In genomic region chr12:119338593-119339363, GRCh38 we compare ENCODE assay signal across 21 cellular contexts. TPM values are rescaled to one million over a fixed set of nuclear protein-coding genes. Genes with fewer than 3 reads are reported as not detected.
"Had no signal": no experiment of that assay in that cellular context is flagged by ENCODE, and none has a peak within 500 bp of the region (broad histone marks: within the 10 kb centered on the region; RNA-seq: fewer than 3 reads in every experiment).

No MANE protein-coding gene starts in this region.

- H3K36me3 Mint-ChIP-seq: activated naive CD4-positive, alpha-beta T cell treated with anti-CD3 and anti-CD28 coated beads, Interleukin-2, amount 50 U/mL, for 24 hours; natural killer cell; stimulated activated naive B cell treated with anti-CD40 and anti-IgM and Interleukin-4, amounts not matched to agents 10 μg/mL and 1 μg/mL and 100 μg/mL, for 72 hours had no signal

- H3K4me1 Mint-ChIP-seq: activated naive CD4-positive, alpha-beta T cell treated with anti-CD3 and anti-CD28 coated beads, Interleukin-2, amount 50 U/mL, for 24 hours; natural killer cell; stimulated activated naive B cell treated with anti-CD40 and anti-IgM and Interleukin-4, amounts not matched to agents 10 μg/mL and 1 μg/mL and 100 μg/mL, for 72 hours had no signal

- H3K9me3 Mint-ChIP-seq: activated naive CD4-positive, alpha-beta T cell treated with anti-CD3 and anti-CD28 coated beads, Interleukin-2, amount 50 U/mL, for 24 hours had no signal

- H3K27ac Mint-ChIP-seq: activated naive CD4-positive, alpha-beta T cell treated with anti-CD3 and anti-CD28 coated beads, Interleukin-2, amount 50 U/mL, for 24 hours; natural killer cell; stimulated activated naive B cell treated with anti-CD40 and anti-IgM and Interleukin-4, amounts not matched to agents 10 μg/mL and 1 μg/mL and 100 μg/mL, for 72 hours had no signal

- DNase-seq: activated CD4-positive, alpha-beta T cell treated with anti-CD3 and anti-CD28 coated beads, Interleukin-2, amount 50 U/mL, for 1 hour; activated effector memory CD4-positive, alpha-beta T cell treated with Interleukin-2 at 50 U/mL for 16 hours; activated T-cell treated with anti-CD3 and anti-CD28 coated beads, Interleukin-2, amount 50 U/mL, for 1 hour; central memory CD4-positive, alpha-beta T cell; effector CD8-positive, alpha-beta T cell; hippocampal formation; mammary epithelial cell; natural killer cell; psoas muscle; spleen; stimulated activated CD4-positive, alpha-beta T cell treated with anti-CD3 and anti-CD28 coated beads, Interleukin-2, amount 100 ng/mL, for 24 hours; stimulated activated naive B cell treated with anti-CD40 and anti-IgM and Interleukin-4, amounts not matched to agents 10 μg/mL and 1 μg/mL and 100 μg/mL, for 72 hours had no signal

- H3K4me3 ChIP-seq: coronary artery, psoas muscle, spleen, tibial nerve, vagina had no signal

- H3K36me3 ChIP-seq: spleen, tibial nerve, vagina had no signal

- H3K9me3 ChIP-seq: psoas muscle, tibial nerve, vagina had no signal

- H3K27ac ChIP-seq: coronary artery, psoas muscle, spleen, tibial nerve, vagina had no signal

- H3K4me1 ChIP-seq: psoas muscle, spleen, tibial nerve, vagina had no signal

- H3K27me3 ChIP-seq: tibial nerve, vagina had no signal

- ATAC-seq: left lobe of liver; natural killer cell; psoas muscle; sciatic nerve; stimulated activated naive B cell treated with anti-CD40 and anti-IgM and Interleukin-4, amounts not matched to agents 10 μg/mL and 1 μg/mL and 100 μg/mL, for 72 hours had no signal

- H3K4me3 Mint-ChIP-seq: activated naive CD4-positive, alpha-beta T cell treated with anti-CD3 and anti-CD28 coated beads, Interleukin-2, amount 50 U/mL, for 24 hours; natural killer cell; stimulated activated naive B cell treated with anti-CD40 and anti-IgM and Interleukin-4, amounts not matched to agents 10 μg/mL and 1 μg/mL and 100 μg/mL, for 72 hours had no signal

RNA-seq across cellular contexts. Expression of gene CCDC60, which starts 4.2 kb away (rescaled TPM):
- total RNA-seq: left lobe of liver, mammary epithelial cell, mucosa of gallbladder, natural killer cell, osteoblast, psoas muscle, sciatic nerve, spleen, subcutaneous adipose tissue, tibial nerve, vagina had no signal
- polyA plus RNA-seq: mammary epithelial cell, psoas muscle, spleen had no signal
